ENCODE assay signal across 8 cellular contexts in the genomic region with DNA sequence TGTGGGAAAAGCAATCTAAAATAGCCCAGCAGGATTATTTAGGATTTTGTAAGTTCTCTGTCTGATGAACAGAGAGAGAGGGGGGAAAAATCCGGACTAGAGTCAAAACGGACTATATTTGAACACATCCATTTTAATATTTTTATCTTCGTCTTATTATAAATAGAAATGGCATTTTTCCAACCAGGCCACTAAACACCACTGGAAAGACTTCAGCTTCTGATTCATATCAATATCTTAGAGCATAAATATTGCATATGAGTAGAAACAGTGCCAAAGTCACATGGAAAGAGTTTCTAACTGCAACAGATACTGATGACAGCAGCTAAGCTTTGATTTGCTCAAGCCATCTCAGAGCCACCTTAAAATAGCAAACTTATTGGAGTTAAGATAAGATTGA. TPM values are rescaled to one million over a fixed set of nuclear protein-coding genes. Genes with fewer than 3 reads are reported as not detected.
DNase-seq lines count a peak whose midpoint lies in the region; ATAC-seq and TF ChIP-seq lines count a peak whose summit lies in the region.

No MANE protein-coding gene starts in this region.

- TF ChIP-seq CTCF in AG04449 (IDR thresholded peaks at IDR 0.05; ENCODE audit: insufficient read depth, low read length, missing control alignments) (no peak), OCI-LY3 (IDR thresholded peaks at IDR 0.05; ENCODE audit: low read depth, low read length) (no peak), ovary (IDR thresholded peaks at IDR 0.05) (no peak)

- POLR2A ChIA-PET in AG04449 (lab: Yijun Ruan, JAX), result no interaction called here

- H3K79me2 ChIP-seq in OCI-LY3 (ENCODE audit: low read length), result no peaks in the 10 kb centered on the region

- H3K9ac ChIP-seq in OCI-LY3 (ENCODE audit: low read length), result no peak overlapping the region

- intact Hi-C loops in ovary (cut with DNase I), result no loop called here

- H3K9me3 ChIP-seq in OCI-LY3 (ENCODE audit: insufficient read depth, low read length) (no peaks in the 10 kb centered on the region), ovary (no peaks in the 10 kb centered on the region)

- H3K36me3 ChIP-seq in OCI-LY3 (replicated peaks; ENCODE audit: low read depth, low read length) (no peaks in the 10 kb centered on the region), ovary (no peaks in the 10 kb centered on the region)

- H3K4me2 ChIP-seq in OCI-LY3 (ENCODE audit: low read length), result peak overlapping the region; percentile 42; the same call in 1 of the 2 replicates

- no peaks in the 10 kb centered on the region for H3K27me3 ChIP-seq in OCI-LY3 (ENCODE audit: low read depth, low read length)
- no peaks in the 10 kb centered on the region for H3K27me3 ChIP-seq in ovary

- ATAC-seq in HG03460 (IDR thresholded peaks at IDR 0.05; ENCODE audit: unreplicated experiment), result no peak

- CTCF ChIA-PET in AG04449 (lab: Yijun Ruan, JAX), result interaction anchor here (1.5 kb wide), 1 partner anchor 530 kb away, joined by 3 read pairs; no protein-coding TSS in a partner anchor

- H3K4me3 ChIP-seq in AG04449 (ENCODE audit: low read depth, low read length) (peak overlapping the region; percentile 50), OCI-LY3 (ENCODE audit: low read length) (no peak overlapping the region), ovary (peak overlapping the region; percentile 36)

- no peak for DNase-seq in AG04449 (ENCODE audit: low read depth, low spot score)
- peak; percentile 26 for DNase-seq in fibroblast of gingiva (ENCODE audit: low read depth)
- DNase-seq in ovary, result no peak
- DNase-seq in stimulated activated CD4-positive, alpha-beta T cell treated with anti-CD3 and anti-CD28 coated beads, Interleukin-12 subunit alpha, Interleukin-12 subunit beta, amount 100 ng/mL, for 4 hours, result no peak
- no peak for DNase-seq in NK-92 (lab: John Stamatoyannopoulos, UW; ENCODE audit: unreplicated experiment)
- no peak for DNase-seq in T-helper 1 cell

- H3K4me1 ChIP-seq in OCI-LY3 (ENCODE audit: low read length) (no peaks in the 10 kb centered on the region), ovary (ENCODE audit: insufficient read depth) (peaks cover 4% of the 10 kb centered on the region)

- TF ChIP-seq POLR2A in ovary (IDR thresholded peaks at IDR 0.05), result no peak

- no peaks in the 10 kb centered on the region for H4K20me1 ChIP-seq in OCI-LY3 (ENCODE audit: insufficient read depth, low read length)

- 1% methylated on average over 3 of the region's 3 CpGs for WGBS in ovary, 3 donors

- TF ChIP-seq EP300 in ovary (IDR thresholded peaks at IDR 0.05), result no peak

- H2AFZ ChIP-seq in OCI-LY3 (ENCODE audit: low read depth, low read length), result no peak overlapping the region

- H3K27ac ChIP-seq in OCI-LY3 (ENCODE audit: low read length) (no peak overlapping the region), ovary (peak overlapping the region in 1 of 2 donors; percentile 24)

RNA-seq across cellular contexts. Expression of a gene that starts 0.5 kb away (rescaled TPM):
- 1 to 10 TPM in 5 of 7 donors, under 1 TPM in 2; 0.90 to 6.3 (median 2.2) TPM for total RNA-seq in ovary
- polyA plus RNA-seq in ovary, result 1 to 10 TPM in 1 of 2 donors, under 1 TPM in 1; 0.38 to 2.5 TPM
